In the genomic region with DNA sequence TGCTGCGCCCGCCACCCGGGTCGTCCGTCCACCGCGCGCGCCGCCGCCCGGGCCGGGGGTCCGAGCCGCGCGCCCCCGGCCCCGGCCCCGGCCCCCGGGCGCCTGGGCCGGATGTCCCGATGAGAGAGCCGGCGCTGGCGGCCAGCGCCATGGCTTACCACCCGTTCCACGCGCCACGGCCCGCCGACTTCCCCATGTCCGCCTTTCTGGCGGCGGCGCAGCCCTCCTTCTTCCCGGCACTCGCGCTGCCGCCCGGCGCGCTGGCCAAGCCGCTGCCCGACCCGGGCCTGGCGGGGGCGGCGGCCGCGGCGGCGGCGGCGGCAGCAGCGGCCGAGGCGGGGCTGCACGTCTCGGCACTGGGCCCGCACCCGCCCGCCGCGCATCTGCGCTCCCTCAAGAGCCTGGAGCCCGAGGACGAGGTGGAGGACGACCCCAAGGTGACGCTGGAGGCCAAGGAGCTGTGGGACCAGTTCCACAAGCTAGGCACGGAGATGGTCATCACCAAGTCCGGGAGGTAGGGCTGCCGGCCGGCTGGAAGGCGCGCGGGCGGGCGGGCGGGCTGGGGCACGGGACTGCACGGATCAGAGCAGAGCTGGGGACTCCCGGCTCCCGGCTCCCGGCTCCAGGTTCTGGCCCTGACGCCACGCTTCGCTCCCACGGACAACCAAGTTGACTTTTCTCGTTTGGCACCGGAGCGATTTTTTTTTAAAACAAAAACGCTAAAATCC, we compare ENCODE assay signal across 9 cellular contexts. TPM values are rescaled to one million over a fixed set of nuclear protein-coding genes. Genes with fewer than 3 reads are reported as not detected.
A peak's percentile ranks its signal among the peaks of the same experiment; 100 is the strongest.
DNase-seq lines count a peak whose midpoint lies in the region; ATAC-seq lines count a peak whose summit lies in the region.
"Had no signal": no experiment of that assay in that cellular context is flagged by ENCODE, and none has a peak within 500 bp of the region (broad histone marks: within the 10 kb centered on the region; RNA-seq: fewer than 3 reads in every experiment).

No MANE protein-coding gene starts in this region.

- DNase-seq in NCI-H82 (lab: John Stamatoyannopoulos, UW) (peak; percentile 58), NCI-H82 treated with DMSO at 0.1 percent for 48 hours (lab: John Stamatoyannopoulos, UW; ENCODE audit: unreplicated experiment) (no peak), UCSD-AML1 (lab: John Stamatoyannopoulos, UW; ENCODE audit: unreplicated experiment) (peak; percentile 17), right cardiac atrium (peak in 2 of 3 donors; percentile 77 to 79), NCI-H2196 treated with DMSO at 0.1 percent for 48 hours (lab: John Stamatoyannopoulos, UW; ENCODE audit: unreplicated experiment) (no peak), cerebellum (ENCODE audit: low spot score) (no peak)

- peaks cover 73% of the 10 kb centered on the region for H3K27me3 Mint-ChIP-seq in stimulated activated memory B cell treated with anti-CD40 and anti-IgM and Interleukin-4, amounts not matched to agents 10 μg/mL and 1 μg/mL and 100 μg/mL, for 72 hours

- intact Hi-C loops in right cardiac atrium (cut with DNase I) = no loop called here

- no peak overlapping the region for H3K27ac Mint-ChIP-seq in stimulated activated memory B cell treated with anti-CD40 and anti-IgM and Interleukin-4, amounts not matched to agents 10 μg/mL and 1 μg/mL and 100 μg/mL, for 72 hours

- peak overlapping the region; percentile 84 for H3K4me3 ChIP-seq in right cardiac atrium (ENCODE audit: low read length)

- H3K4me1 Mint-ChIP-seq in stimulated activated memory B cell treated with anti-CD40 and anti-IgM and Interleukin-4, amounts not matched to agents 10 μg/mL and 1 μg/mL and 100 μg/mL, for 72 hours = peaks cover 38% of the 10 kb centered on the region

- no peaks in the 10 kb centered on the region for H3K36me3 Mint-ChIP-seq in stimulated activated memory B cell treated with anti-CD40 and anti-IgM and Interleukin-4, amounts not matched to agents 10 μg/mL and 1 μg/mL and 100 μg/mL, for 72 hours

- no peak for ATAC-seq in right cardiac atrium
- ATAC-seq in stimulated activated memory B cell treated with anti-CD40 and anti-IgM and Interleukin-4, amounts not matched to agents 10 μg/mL and 1 μg/mL and 100 μg/mL, for 72 hours = no peak
- no peak for ATAC-seq in HG02763 (IDR thresholded peaks at IDR 0.05; ENCODE audit: unreplicated experiment)

- peak overlapping the region; percentile 68 for H3K4me3 Mint-ChIP-seq in stimulated activated memory B cell treated with anti-CD40 and anti-IgM and Interleukin-4, amounts not matched to agents 10 μg/mL and 1 μg/mL and 100 μg/mL, for 72 hours

- H3K9me3 ChIP-seq in right cardiac atrium (ENCODE audit: control insufficient read depth, low read length) = no peaks in the 10 kb centered on the region

- no peak overlapping the region for H3K27ac ChIP-seq in right cardiac atrium (ENCODE audit: low read length)

- peaks cover 2% of the 10 kb centered on the region for H3K9me3 Mint-ChIP-seq in stimulated activated memory B cell treated with anti-CD40 and anti-IgM and Interleukin-4, amounts not matched to agents 10 μg/mL and 1 μg/mL and 100 μg/mL, for 72 hours

- no peaks in the 10 kb centered on the region for H3K4me1 ChIP-seq in right cardiac atrium (ENCODE audit: control insufficient read depth, insufficient read depth, low read length)

- no peaks in the 10 kb centered on the region for H3K27me3 ChIP-seq in right cardiac atrium (ENCODE audit: control insufficient read depth, insufficient read depth)

- under 1% methylated on average over 93 of the region's 95 CpGs for WGBS in right cardiac atrium

RNA-seq across cellular contexts. Expression of gene TBX2, which starts 0.6 kb away (rescaled TPM):
- total RNA-seq in right cardiac atrium (10 to 100 TPM in 2 of 4 donors, 1 to 10 TPM in 2; 5.9 to 12.4 (median 8.1) TPM), cerebellum (1.3 TPM)
- 9.5 TPM for polyA plus RNA-seq in right cardiac atrium
- total RNA-seq: T-helper 2 cell treated with Interferon-gamma antibody and Interleukin-4, amounts not matched to agents 100 ng/mL and 5 ng/mL, for 36 hours had no signal

RNA-seq across cellular contexts. Expression of gene TBX4, which starts 52.0 kb away (rescaled TPM):
- total RNA-seq in right cardiac atrium (not detected), cerebellum (not detected)
- polyA plus RNA-seq in right cardiac atrium = 0.11 TPM
- total RNA-seq: T-helper 2 cell treated with Interferon-gamma antibody and Interleukin-4, amounts not matched to agents 100 ng/mL and 5 ng/mL, for 36 hours had no signal

Comparison
In these comparisons a context has a peak if more than half of its experiments do, and no peak if none do; other contexts are left out.
1. DNase-seq: peak in NCI-H82 (single experiment), UCSD-AML1 (single experiment) and right cardiac atrium (2 of 3); none in NCI-H82 treated with DMSO at 0.1 percent for 48 hours (single experiment), NCI-H2196 treated with DMSO at 0.1 percent for 48 hours (single experiment) and cerebellum (single experiment).